In genomic region chr3:29481969-29482767, GRCh38 we compare ENCODE assay signal across 23 cellular contexts.
DNase-seq lines count a peak whose midpoint lies in the region; ATAC-seq and TF ChIP-seq lines count a peak whose summit lies in the region.
"Had no signal": no experiment of that assay in that cellular context is flagged by ENCODE, and none has a peak within 500 bp of the region (broad histone marks: within the 10 kb centered on the region; RNA-seq: fewer than 3 reads in every experiment).

No MANE protein-coding gene starts in this region.

- H3K79me2 ChIP-seq in OCI-LY3 (ENCODE audit: low read length): no peaks in the 10 kb centered on the region

- ATAC-seq in activated CD4-positive, CD25-positive, alpha-beta regulatory T cell treated with anti-CD3 and anti-CD28 coated beads, Interleukin-2, amount 50 U/mL, for 24 hours: peak; percentile 74 to 77
- peak; percentile 56 for ATAC-seq in GM21717 (IDR thresholded peaks at IDR 0.05; ENCODE audit: unreplicated experiment)
- ATAC-seq in HG03045 (IDR thresholded peaks at IDR 0.05; ENCODE audit: unreplicated experiment): no peak
- ATAC-seq in GM19023 (IDR thresholded peaks at IDR 0.05; ENCODE audit: unreplicated experiment): no peak
- ATAC-seq: CD8-positive, alpha-beta T cell; Panc1 had no signal

- H3K9ac ChIP-seq in OCI-LY3 (ENCODE audit: low read length): no peak overlapping the region

- H3K27me3 ChIP-seq in OCI-LY3 (ENCODE audit: low read depth, low read length) (peaks cover 33% of the 10 kb centered on the region), thyroid gland (no peaks in the 10 kb centered on the region)

- H3K9me3 ChIP-seq in OCI-LY3 (ENCODE audit: insufficient read depth, low read length) (no peaks in the 10 kb centered on the region), thyroid gland (no peaks in the 10 kb centered on the region)
- H3K9me3 ChIP-seq: Caco-2 had no signal

- no peaks in the 10 kb centered on the region for H3K36me3 ChIP-seq in OCI-LY3 (replicated peaks; ENCODE audit: low read depth, low read length)
- no peaks in the 10 kb centered on the region for H3K36me3 ChIP-seq in thyroid gland

- peak overlapping the region; percentile 40 for H3K4me2 ChIP-seq in OCI-LY3 (ENCODE audit: low read length)

- H4K20me1 ChIP-seq in OCI-LY3 (ENCODE audit: insufficient read depth, low read length): no peaks in the 10 kb centered on the region

- TF ChIP-seq CTCF in OCI-LY3 (IDR thresholded peaks at IDR 0.05; ENCODE audit: low read depth, low read length) (no peak), thyroid gland (IDR thresholded peaks at IDR 0.05) (no peak)

- H3K4me3 ChIP-seq in OCI-LY3 (ENCODE audit: low read length) (0 out of 2 replicates have a peak overlapping the region, but pooled peaks have one; percentile 1), thyroid gland (replicated peaks in 1 of 3) (no peak overlapping the region)

- DNase-seq in activated CD4-positive, CD25-positive, alpha-beta regulatory T cell (lab: John Stamatoyannopoulos, UW): no peak
- DNase-seq in thyroid gland (no peak), NCI-H345 treated with DMSO at 0.1 percent for 48 hours (lab: John Stamatoyannopoulos, UW; ENCODE audit: unreplicated experiment) (no peak)
- DNase-seq: Caco-2; CD8-positive, alpha-beta T cell; HCEC 1CT; KBM-7; MV-4-11; NCI-H1105; NCI-H1436 treated with DMSO at 0.1 percent for 48 hours; NCI-H187 treated with DMSO at 0.1 percent for 48 hours; NCI-H526 treated with DMSO at 0.1 percent for 48 hours; SHP77 treated with DMSO at 0.1 percent for 48 hours; T-helper 1 cell had no signal

- TF ChIP-seq POLR2A in thyroid gland (IDR thresholded peaks at IDR 0.05): no peak

- H2AFZ ChIP-seq in OCI-LY3 (ENCODE audit: low read depth, low read length): no peak overlapping the region

- H3K27ac ChIP-seq in OCI-LY3 (ENCODE audit: low read length) (no peak overlapping the region; the same call in 1 of the 2 replicates), thyroid gland (peak overlapping the region; percentile 83 to 91 (median 89))
- H3K27ac ChIP-seq: 22Rv1, C4-2B, RWPE1 had no signal

- H3K4me1 ChIP-seq in OCI-LY3 (ENCODE audit: low read length): peaks cover 27% of the 10 kb centered on the region
- peaks cover 32 to 49% of the 10 kb centered on the region in 2 donors for H3K4me1 ChIP-seq in thyroid gland
- H3K4me1 ChIP-seq: Caco-2 had no signal

- intact Hi-C loops in thyroid gland (cut with DNase I): no loop called here

- 88 to 92% methylated on average over 3 of the region's 3 CpGs for WGBS in thyroid gland, 2 donors

Comparison
In these comparisons a context has a peak if more than half of its experiments do, and no peak if none do; other contexts are left out.
1. ATAC-seq: peak in activated CD4-positive, CD25-positive, alpha-beta regulatory T cell treated with anti-CD3 and anti-CD28 coated beads, Interleukin-2, amount 50 U/mL, for 24 hours (2 of 2) and GM21717 (single experiment); none in HG03045 (single experiment) and GM19023 (single experiment).